ENCODE assay signal across 1 cellular context in genomic region chr6:44304282-44305199, GRCh38.
TF ChIP-seq lines count a peak whose summit lies in the region.

No MANE protein-coding gene starts in this region.

TF ChIP-seq in H1, 55 proteins besides CTCF, POLR2A, EP300 and RAD21:
- TF ChIP-seq SIX5 (IDR thresholded peaks at IDR 0.05; ENCODE audit: low read depth, low read length) (no peak), HDAC6 (IDR thresholded peaks at IDR 0.05; ENCODE audit: low read depth, low read length) (no peak), NRF1 (IDR thresholded peaks at IDR 0.05; ENCODE audit: low read depth, low read length) (no peak), CEBPB (IDR thresholded peaks at IDR 0.05; ENCODE audit: low read depth, low read length) (no peak), BRCA1 (IDR thresholded peaks at IDR 0.05; ENCODE audit: low read depth, low read length) (no peak), CTBP2 (IDR thresholded peaks at IDR 0.05; ENCODE audit: borderline replicate concordance, insufficient read depth, insufficient read length, low read length) (no peak), POU5F1 (IDR thresholded peaks at IDR 0.05; ENCODE audit: low read depth, low read length) (no peak), SP4 (IDR thresholded peaks at IDR 0.05; ENCODE audit: low read length) (no peak), KDM5A (IDR thresholded peaks at IDR 0.05; ENCODE audit: low read length) (no peak), ASH2L (IDR thresholded peaks at IDR 0.05; ENCODE audit: low read length) (no peak), SAP30 (IDR thresholded peaks at IDR 0.05; ENCODE audit: insufficient read depth, insufficient replicate concordance, low read length) (no peak), GABPA (IDR thresholded peaks at IDR 0.05; ENCODE audit: borderline replicate concordance, insufficient read depth, low read length) (no peak), CREB1 (IDR thresholded peaks at IDR 0.05) (no peak), JUN (IDR thresholded peaks at IDR 0.05; ENCODE audit: low read depth, low read length) (no peak), PHF8 (conservative IDR thresholded peaks at IDR 0.05; ENCODE audit: low read depth, low read length) (no peak), TBP (IDR thresholded peaks at IDR 0.05; ENCODE audit: low read depth, low read length) (no peak), BACH1 (IDR thresholded peaks at IDR 0.05; ENCODE audit: low read length) (peak; percentile 62; the same call in 1 of the 2 replicates), TEAD4 (IDR thresholded peaks at IDR 0.05; ENCODE audit: low read depth, low read length) (no peak), RFX5 (IDR thresholded peaks at IDR 0.05; ENCODE audit: borderline replicate concordance, low read depth, low read length) (no peak), NANOG (IDR thresholded peaks at IDR 0.05; ENCODE audit: insufficient read depth, low read depth, low read length, poor library complexity, severe bottlenecking) (no peak), CHD7 (IDR thresholded peaks at IDR 0.05; ENCODE audit: insufficient replicate concordance, low read length) (no peak), CBX8 (IDR thresholded peaks at IDR 0.05; ENCODE audit: borderline replicate concordance, low read depth, low read length) (no peak), FOSL1 (IDR thresholded peaks at IDR 0.05; ENCODE audit: insufficient read depth, low read depth, low read length) (no peak), KDM1A (IDR thresholded peaks at IDR 0.05; ENCODE audit: borderline replicate concordance, low read length) (no peak), YY1 (IDR thresholded peaks at IDR 0.05; ENCODE audit: low read depth, low read length) (peak; percentile 91), USF2 (IDR thresholded peaks at IDR 0.05; ENCODE audit: low read length) (no peak), E2F6 (IDR thresholded peaks at IDR 0.05) (no peak), EGR1 (IDR thresholded peaks at IDR 0.05; ENCODE audit: borderline replicate concordance, low read depth, low read length) (no peak), RBBP5 (IDR thresholded peaks at IDR 0.05; ENCODE audit: borderline replicate concordance, low read depth, low read length) (no peak), SUZ12 (IDR thresholded peaks at IDR 0.05; ENCODE audit: low read length) (no peak), MAX (IDR thresholded peaks at IDR 0.05) (0 out of 2 replicates have a peak, but pooled peaks have one; percentile 32), POLR2AphosphoS5 (IDR thresholded peaks at IDR 0.05; ENCODE audit: low read depth, low read length) (no peak), JUND (IDR thresholded peaks at IDR 0.05; ENCODE audit: low read length) (no peak), ZNF274 (IDR thresholded peaks at IDR 0.05; ENCODE audit: borderline replicate concordance, extremely low read depth, low read length) (no peak), CHD2 (IDR thresholded peaks at IDR 0.05; ENCODE audit: low read length) (no peak), MAFK (IDR thresholded peaks at IDR 0.05; ENCODE audit: low read depth, low read length) (peak; percentile 42; the same call in 1 of the 2 replicates), SIRT6 (IDR thresholded peaks at IDR 0.05; ENCODE audit: low read length) (no peak), SIN3A (conservative IDR thresholded peaks at IDR 0.05 in 1 of 2, IDR thresholded peaks at IDR 0.05 in 1 of 2; ENCODE audit: low read depth in 1 of 2, low read length in 2 of 2) (0 out of 4 replicates have a peak, but pooled peaks of 1 of the 2 experiments have one; percentile 33), KDM4A (IDR thresholded peaks at IDR 0.05; ENCODE audit: low read depth, low read length, severe bottlenecking) (no peak)
TF ChIP-seq in H1: peak in this region for 5.
